8 cellular contexts compared by ENCODE assay signal in the genomic region with DNA sequence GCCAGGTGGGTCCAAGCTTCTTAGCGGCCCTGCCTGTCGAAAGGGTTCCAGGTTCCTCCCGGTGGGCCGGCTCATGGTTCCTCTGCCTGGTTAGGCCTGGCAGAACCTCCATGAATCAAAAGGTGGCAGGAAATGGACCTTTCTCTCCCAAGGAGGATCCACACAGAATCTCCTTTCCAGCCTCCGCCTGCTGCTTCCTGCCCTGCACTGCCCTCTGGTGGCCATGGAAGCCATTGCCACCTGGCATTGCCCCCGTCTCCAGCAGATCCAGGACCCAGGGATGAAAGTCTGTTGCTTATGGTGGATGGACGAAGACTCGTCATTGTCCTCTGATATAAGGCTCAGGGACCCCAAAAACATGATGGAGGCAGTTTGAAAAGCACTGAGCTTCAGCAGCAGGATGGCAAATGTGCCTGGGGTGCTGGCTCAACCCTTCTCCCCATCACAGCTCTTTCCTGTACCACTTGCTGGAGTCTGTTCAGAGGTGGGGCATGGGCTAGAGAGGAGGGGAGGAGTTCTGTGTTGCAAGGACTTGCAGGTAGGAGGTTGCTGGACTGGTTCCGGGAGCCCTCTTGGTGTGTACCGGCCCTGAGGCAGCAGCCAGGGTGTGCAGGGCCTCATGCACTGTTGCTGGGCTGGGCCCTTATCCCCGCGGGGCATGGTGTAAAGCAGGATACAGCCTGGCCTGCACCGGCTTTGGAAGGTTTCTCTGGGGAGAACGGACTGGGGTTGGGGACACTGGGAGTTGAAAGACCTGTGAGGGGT. TPM values are rescaled to one million over a fixed set of nuclear protein-coding genes. Genes with fewer than 3 reads are reported as not detected.
A peak's percentile ranks its signal among the peaks of the same experiment; 100 is the strongest.
DNase-seq lines count a peak whose midpoint lies in the region; ATAC-seq and TF ChIP-seq lines count a peak whose summit lies in the region.

No MANE protein-coding gene starts in this region.

- no peaks in the 10 kb centered on the region for H3K36me3 ChIP-seq in adrenal gland (replicated peaks in 1 of 2)

- no peak overlapping the region for H3K27ac ChIP-seq in adrenal gland

- H3K4me1 Mint-ChIP-seq in T-cell: peaks cover 36 to 48% (median 47%) of the 10 kb centered on the region in 3 donors

- CTCF ChIA-PET in T-cell (lab: Charles Lee): interaction anchor here (0.5 to 5.5 kb wide), 25 partner anchors 9 to 463 kb away, joined by 3 to 41 read pairs (median 4); partner anchors contain the start of gene CRHR2 (in 2 of the 2)

- POLR2A ChIA-PET in T-cell (lab: Charles Lee): no interaction called here

- peak overlapping the region in 1 of 2 donors; percentile 64 for H3K27ac Mint-ChIP-seq in T-cell

- H3K4me3 Mint-ChIP-seq in T-cell: peak overlapping the region in 1 of 3 donors; percentile 24

- H3K36me3 Mint-ChIP-seq in T-cell: no peaks in the 10 kb centered on the region

- peak; percentile 78 for DNase-seq in COLO668 (lab: John Stamatoyannopoulos, UW; ENCODE audit: unreplicated experiment)
- peak; percentile 26 for DNase-seq in NCI-H128 (lab: John Stamatoyannopoulos, UW; ENCODE audit: unreplicated experiment)
- DNase-seq in T-cell: peak; percentile 23 to 84 (median 66)
- DNase-seq in adrenal gland: peak; percentile 64 to 89 (median 76)
- peak; percentile 86 for DNase-seq in left ventricle myocardium superior
- peak; percentile 86 for DNase-seq in sciatic nerve (ENCODE audit: low spot score)

- H3K27me3 ChIP-seq in adrenal gland: no peaks in the 10 kb centered on the region

- ATAC-seq in GM21723 (IDR thresholded peaks at IDR 0.05; ENCODE audit: unreplicated experiment) (peak; percentile 70), T-cell (replicated peaks in 1 of 4) (peak; percentile 52 to 64 (median 58)), left ventricle myocardium superior (peak; percentile 76), sciatic nerve (peak; percentile 78), HG03097 (IDR thresholded peaks at IDR 0.05; ENCODE audit: low FRiP score, unreplicated experiment) (no peak)

- no peak overlapping the region for H3K4me3 ChIP-seq in adrenal gland

- no peaks in the 10 kb centered on the region for H3K9me3 Mint-ChIP-seq in T-cell

- TF ChIP-seq POLR2A in adrenal gland (IDR thresholded peaks at IDR 0.05): no peak

- H3K27me3 Mint-ChIP-seq in T-cell: no peaks in the 10 kb centered on the region

- H3K4me1 ChIP-seq in adrenal gland (replicated peaks in 1 of 2): no peaks in the 10 kb centered on the region

- TF ChIP-seq CTCF in adrenal gland (IDR thresholded peaks at IDR 0.05): peak; percentile 89 to 98 (median 95)

- H3K9me3 ChIP-seq in adrenal gland (replicated peaks in 1 of 3): no peaks in the 10 kb centered on the region

- intact Hi-C loops in adrenal gland (cut with DNase I): no loop called here
- intact Hi-C loops in left ventricle myocardium superior (cut with micrococcal nuclease): loop anchor here (10.0 kb wide), 1 partner anchor 54 kb away; no protein-coding TSS in a partner anchor
- intact Hi-C loops in sciatic nerve (cut with DNase I): no loop called here

- WGBS in adrenal gland, 4 donors: 30 to 34% (median 32%) methylated on average over 4 to 14 of the region's 14 CpGs

RNA-seq across cellular contexts. Expression of gene INMT, which starts 11.3 kb away (rescaled TPM):
- total RNA-seq in T-cell (1 to 10 TPM in 1 of 5 donors, under 1 TPM in 4; 0.14 to 1.7 (median 0.75) TPM), adrenal gland (100 to 1,000 TPM; 113 to 392 (median 168) TPM), left ventricle myocardium superior (50.2 TPM), sciatic nerve (131 TPM)
- polyA plus RNA-seq in adrenal gland: 100 to 1,000 TPM in 1 of 3 donors, 10 to 100 TPM in 2; 37.2 to 174 (median 68.6) TPM

RNA-seq across cellular contexts. Expression of gene MINDY4, which starts 30.6 kb away (rescaled TPM):
- 1 to 10 TPM in 4 of 5 donors, under 1 TPM in 1; 0.60 to 1.7 (median 1.2) TPM for total RNA-seq in T-cell
- total RNA-seq in adrenal gland: 10 to 100 TPM in 3 of 8 donors, 1 to 10 TPM in 5; 4.8 to 19.9 (median 7.5) TPM
- polyA plus RNA-seq in adrenal gland: 1 to 10 TPM; 5.7 to 7.3 (median 6.8) TPM
- 4.9 TPM for total RNA-seq in left ventricle myocardium superior
- 15.6 TPM for total RNA-seq in sciatic nerve

RNA-seq across cellular contexts. Expression of gene CRHR2, which starts 58.3 kb away (rescaled TPM):
- total RNA-seq in T-cell (under 1 TPM in 1 of 5 donors, not detected in 4; 0.09 TPM), adrenal gland (under 1 TPM in 1 of 8 donors, not detected in 7; under 0.01 TPM), left ventricle myocardium superior (0.22 TPM), sciatic nerve (1.1 TPM)
- under 1 TPM in 1 of 3 donors, not detected in 2; 0.03 TPM for polyA plus RNA-seq in adrenal gland

Comparison
In these comparisons a context has a peak if more than half of its experiments do, and no peak if none do; other contexts are left out.
1. DNase-seq: peak in every context shown above with its lines; median percentile 86 in left ventricle myocardium superior; 86 in sciatic nerve; 78 in COLO668; 76 in adrenal gland; 66 in T-cell; 26 in NCI-H128.
2. RNA of gene INMT, which starts 11.3 kb away (total RNA-seq): 113 to 392 TPM in adrenal gland, 131 TPM in sciatic nerve (single experiment) and 50.2 TPM in left ventricle myocardium superior (single experiment); 0.14 to 1.7 TPM in T-cell; every median in the first group is over 10 times any median in the second.